Comparison of ENCODE assay signal across 1 cellular context in genomic region chr15:89430530-89431341, GRCh38.
A peak's percentile ranks its signal among the peaks of the same experiment; 100 is the strongest.
TF ChIP-seq lines count a peak whose summit lies in the region.

No MANE protein-coding gene starts in this region.

TF ChIP-seq in HEK293, 187 proteins besides CTCF, POLR2A, EP300 and RAD21 (continued from another document and continues in another):
- TF ChIP-seq, protein P1, sequence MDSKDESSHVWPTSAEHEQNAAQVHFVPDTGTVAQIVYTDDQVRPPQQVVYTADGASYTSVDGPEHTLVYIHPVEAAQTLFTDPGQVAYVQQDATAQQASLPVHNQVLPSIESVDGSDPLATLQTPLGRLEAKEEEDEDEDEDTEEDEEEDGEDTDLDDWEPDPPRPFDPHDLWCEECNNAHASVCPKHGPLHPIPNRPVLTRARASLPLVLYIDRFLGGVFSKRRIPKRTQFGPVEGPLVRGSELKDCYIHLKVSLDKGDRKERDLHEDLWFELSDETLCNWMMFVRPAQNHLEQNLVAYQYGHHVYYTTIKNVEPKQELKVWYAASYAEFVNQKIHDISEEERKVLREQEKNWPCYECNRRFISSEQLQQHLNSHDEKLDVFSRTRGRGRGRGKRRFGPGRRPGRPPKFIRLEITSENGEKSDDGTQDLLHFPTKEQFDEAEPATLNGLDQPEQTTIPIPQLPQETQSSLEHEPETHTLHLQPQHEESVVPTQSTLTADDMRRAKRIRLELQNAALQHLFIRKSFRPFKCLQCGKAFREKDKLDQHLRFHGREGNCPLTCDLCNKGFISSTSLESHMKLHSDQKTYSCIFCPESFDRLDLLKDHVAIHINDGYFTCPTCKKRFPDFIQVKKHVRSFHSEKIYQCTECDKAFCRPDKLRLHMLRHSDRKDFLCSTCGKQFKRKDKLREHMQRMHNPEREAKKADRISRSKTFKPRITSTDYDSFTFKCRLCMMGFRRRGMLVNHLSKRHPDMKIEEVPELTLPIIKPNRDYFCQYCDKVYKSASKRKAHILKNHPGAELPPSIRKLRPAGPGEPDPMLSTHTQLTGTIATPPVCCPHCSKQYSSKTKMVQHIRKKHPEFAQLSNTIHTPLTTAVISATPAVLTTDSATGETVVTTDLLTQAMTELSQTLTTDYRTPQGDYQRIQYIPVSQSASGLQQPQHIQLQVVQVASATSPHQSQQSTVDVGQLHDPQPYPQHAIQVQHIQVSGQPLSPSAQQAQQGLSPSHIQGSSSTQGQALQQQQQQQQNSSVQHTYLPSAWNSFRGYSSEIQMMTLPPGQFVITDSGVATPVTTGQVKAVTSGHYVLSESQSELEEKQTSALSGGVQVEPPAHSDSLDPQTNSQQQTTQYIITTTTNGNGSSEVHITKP (tag by site-specific recombination; IDR thresholded peaks at IDR 0.05): no peak
- TF ChIP-seq ZNF324 (tag by site-specific recombination; IDR thresholded peaks at IDR 0.05): 0 out of 2 replicates have a peak, but pooled peaks have one; percentile 48
- TF ChIP-seq ZFP41 (tag by site-specific recombination; IDR thresholded peaks at IDR 0.05; ENCODE audit: borderline replicate concordance): no peak
- TF ChIP-seq ZNF248 (tag by site-specific recombination; IDR thresholded peaks at IDR 0.05): no peak
- no peak for TF ChIP-seq ZNF174 (tag by site-specific recombination; IDR thresholded peaks at IDR 0.05)
- TF ChIP-seq, protein P2, sequence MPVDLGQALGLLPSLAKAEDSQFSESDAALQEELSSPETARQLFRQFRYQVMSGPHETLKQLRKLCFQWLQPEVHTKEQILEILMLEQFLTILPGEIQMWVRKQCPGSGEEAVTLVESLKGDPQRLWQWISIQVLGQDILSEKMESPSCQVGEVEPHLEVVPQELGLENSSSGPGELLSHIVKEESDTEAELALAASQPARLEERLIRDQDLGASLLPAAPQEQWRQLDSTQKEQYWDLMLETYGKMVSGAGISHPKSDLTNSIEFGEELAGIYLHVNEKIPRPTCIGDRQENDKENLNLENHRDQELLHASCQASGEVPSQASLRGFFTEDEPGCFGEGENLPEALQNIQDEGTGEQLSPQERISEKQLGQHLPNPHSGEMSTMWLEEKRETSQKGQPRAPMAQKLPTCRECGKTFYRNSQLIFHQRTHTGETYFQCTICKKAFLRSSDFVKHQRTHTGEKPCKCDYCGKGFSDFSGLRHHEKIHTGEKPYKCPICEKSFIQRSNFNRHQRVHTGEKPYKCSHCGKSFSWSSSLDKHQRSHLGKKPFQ (tag by site-specific recombination; IDR thresholded peaks at IDR 0.05): no peak
- TF ChIP-seq IKZF3 (tag by site-specific recombination; IDR thresholded peaks at IDR 0.05): no peak
- no peak for TF ChIP-seq YY1 (tag by site-specific recombination; IDR thresholded peaks at IDR 0.05)
- TF ChIP-seq ZNF76 (tag by site-specific recombination; IDR thresholded peaks at IDR 0.05; ENCODE audit: borderline replicate concordance, low read depth): no peak
- no peak for TF ChIP-seq ZNF555 (tag by site-specific recombination; conservative IDR thresholded peaks at IDR 0.05)
- no peak for TF ChIP-seq ZNF391 (tag by site-specific recombination; IDR thresholded peaks at IDR 0.05; ENCODE audit: borderline replicate concordance, low read depth)
- TF ChIP-seq ZNF549 (tag by site-specific recombination; IDR thresholded peaks at IDR 0.05): no peak
- no peak for TF ChIP-seq REPIN1 (tag by site-specific recombination; IDR thresholded peaks at IDR 0.05; ENCODE audit: low read depth)
- TF ChIP-seq ZSCAN23 (tag by site-specific recombination; IDR thresholded peaks at IDR 0.05): no peak
- TF ChIP-seq, protein P3, sequence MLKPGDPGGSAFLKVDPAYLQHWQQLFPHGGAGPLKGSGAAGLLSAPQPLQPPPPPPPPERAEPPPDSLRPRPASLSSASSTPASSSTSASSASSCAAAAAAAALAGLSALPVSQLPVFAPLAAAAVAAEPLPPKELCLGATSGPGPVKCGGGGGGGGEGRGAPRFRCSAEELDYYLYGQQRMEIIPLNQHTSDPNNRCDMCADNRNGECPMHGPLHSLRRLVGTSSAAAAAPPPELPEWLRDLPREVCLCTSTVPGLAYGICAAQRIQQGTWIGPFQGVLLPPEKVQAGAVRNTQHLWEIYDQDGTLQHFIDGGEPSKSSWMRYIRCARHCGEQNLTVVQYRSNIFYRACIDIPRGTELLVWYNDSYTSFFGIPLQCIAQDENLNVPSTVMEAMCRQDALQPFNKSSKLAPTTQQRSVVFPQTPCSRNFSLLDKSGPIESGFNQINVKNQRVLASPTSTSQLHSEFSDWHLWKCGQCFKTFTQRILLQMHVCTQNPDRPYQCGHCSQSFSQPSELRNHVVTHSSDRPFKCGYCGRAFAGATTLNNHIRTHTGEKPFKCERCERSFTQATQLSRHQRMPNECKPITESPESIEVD (tag by site-specific recombination; IDR thresholded peaks at IDR 0.05): no peak
- no peak for TF ChIP-seq ZNF202 (tag by site-specific recombination; IDR thresholded peaks at IDR 0.05; ENCODE audit: borderline replicate concordance)
- TF ChIP-seq ZNF510 (tag by site-specific recombination; IDR thresholded peaks at IDR 0.05; ENCODE audit: insufficient replicate concordance): no peak
- TF ChIP-seq ZNF654 (tag by site-specific recombination; IDR thresholded peaks at IDR 0.05; ENCODE audit: low read depth): peak; percentile 68
- TF ChIP-seq, protein P4, sequence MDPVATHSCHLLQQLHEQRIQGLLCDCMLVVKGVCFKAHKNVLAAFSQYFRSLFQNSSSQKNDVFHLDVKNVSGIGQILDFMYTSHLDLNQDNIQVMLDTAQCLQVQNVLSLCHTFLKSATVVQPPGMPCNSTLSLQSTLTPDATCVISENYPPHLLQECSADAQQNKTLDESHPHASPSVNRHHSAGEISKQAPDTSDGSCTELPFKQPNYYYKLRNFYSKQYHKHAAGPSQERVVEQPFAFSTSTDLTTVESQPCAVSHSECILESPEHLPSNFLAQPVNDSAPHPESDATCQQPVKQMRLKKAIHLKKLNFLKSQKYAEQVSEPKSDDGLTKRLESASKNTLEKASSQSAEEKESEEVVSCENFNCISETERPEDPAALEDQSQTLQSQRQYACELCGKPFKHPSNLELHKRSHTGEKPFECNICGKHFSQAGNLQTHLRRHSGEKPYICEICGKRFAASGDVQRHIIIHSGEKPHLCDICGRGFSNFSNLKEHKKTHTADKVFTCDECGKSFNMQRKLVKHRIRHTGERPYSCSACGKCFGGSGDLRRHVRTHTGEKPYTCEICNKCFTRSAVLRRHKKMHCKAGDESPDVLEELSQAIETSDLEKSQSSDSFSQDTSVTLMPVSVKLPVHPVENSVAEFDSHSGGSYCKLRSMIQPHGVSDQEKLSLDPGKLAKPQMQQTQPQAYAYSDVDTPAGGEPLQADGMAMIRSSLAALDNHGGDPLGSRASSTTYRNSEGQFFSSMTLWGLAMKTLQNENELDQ (tag by site-specific recombination; IDR thresholded peaks at IDR 0.05; ENCODE audit: low read depth): no peak
- TF ChIP-seq ZBTB6 (tag by site-specific recombination; IDR thresholded peaks at IDR 0.05): no peak
- peak; percentile 52 for TF ChIP-seq SP7 (tag by site-specific recombination; IDR thresholded peaks at IDR 0.05)
- TF ChIP-seq, protein P5, sequence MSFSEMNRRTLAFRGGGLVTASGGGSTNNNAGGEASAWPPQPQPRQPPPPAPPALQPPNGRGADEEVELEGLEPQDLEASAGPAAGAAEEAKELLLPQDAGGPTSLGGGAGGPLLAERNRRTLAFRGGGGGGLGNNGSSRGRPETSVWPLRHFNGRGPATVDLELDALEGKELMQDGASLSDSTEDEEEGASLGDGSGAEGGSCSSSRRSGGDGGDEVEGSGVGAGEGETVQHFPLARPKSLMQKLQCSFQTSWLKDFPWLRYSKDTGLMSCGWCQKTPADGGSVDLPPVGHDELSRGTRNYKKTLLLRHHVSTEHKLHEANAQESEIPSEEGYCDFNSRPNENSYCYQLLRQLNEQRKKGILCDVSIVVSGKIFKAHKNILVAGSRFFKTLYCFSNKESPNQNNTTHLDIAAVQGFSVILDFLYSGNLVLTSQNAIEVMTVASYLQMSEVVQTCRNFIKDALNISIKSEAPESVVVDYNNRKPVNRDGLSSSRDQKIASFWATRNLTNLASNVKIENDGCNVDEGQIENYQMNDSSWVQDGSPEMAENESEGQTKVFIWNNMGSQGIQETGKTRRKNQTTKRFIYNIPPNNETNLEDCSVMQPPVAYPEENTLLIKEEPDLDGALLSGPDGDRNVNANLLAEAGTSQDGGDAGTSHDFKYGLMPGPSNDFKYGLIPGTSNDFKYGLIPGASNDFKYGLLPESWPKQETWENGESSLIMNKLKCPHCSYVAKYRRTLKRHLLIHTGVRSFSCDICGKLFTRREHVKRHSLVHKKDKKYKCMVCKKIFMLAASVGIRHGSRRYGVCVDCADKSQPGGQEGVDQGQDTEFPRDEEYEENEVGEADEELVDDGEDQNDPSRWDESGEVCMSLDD (tag by site-specific recombination; IDR thresholded peaks at IDR 0.05): no peak
- no peak for TF ChIP-seq ZBTB44 (tag by site-specific recombination; IDR thresholded peaks at IDR 0.05)
- TF ChIP-seq ZNF518A (tag by site-specific recombination; conservative IDR thresholded peaks at IDR 0.05; ENCODE audit: low read depth): no peak
- TF ChIP-seq MEIS1 (CRISPR knock-in tag; IDR thresholded peaks at IDR 0.05; ENCODE audit: borderline replicate concordance): no peak
- TF ChIP-seq ZNF777 (tag by site-specific recombination; IDR thresholded peaks at IDR 0.05; ENCODE audit: borderline replicate concordance): no peak
- no peak for TF ChIP-seq ZNF398 (tag by site-specific recombination; IDR thresholded peaks at IDR 0.05)
- no peak; the same call in none of the 2 replicates for TF ChIP-seq ZEB2 (tag by site-specific recombination; IDR thresholded peaks at IDR 0.05)
